17 cellular contexts compared by ENCODE assay signal in genomic region chr3:109608574-109608973, GRCh38.
A peak's percentile ranks its signal among the peaks of the same experiment; 100 is the strongest.
DNase-seq lines count a peak whose midpoint lies in the region; ATAC-seq and TF ChIP-seq lines count a peak whose summit lies in the region.
"Had no signal": no experiment of that assay in that cellular context is flagged by ENCODE, and none has a peak within 500 bp of the region (broad histone marks: within the 10 kb centered on the region; RNA-seq: fewer than 3 reads in every experiment).

No MANE protein-coding gene starts in this region.

- H3K4me1 Mint-ChIP-seq in endodermal cell, result no peaks in the 10 kb centered on the region

- H3K9me3 ChIP-seq in DND-41 (ENCODE audit: insufficient read depth, low read length, severe bottlenecking) (no peaks in the 10 kb centered on the region), OCI-LY3 (ENCODE audit: insufficient read depth, low read length) (no peaks in the 10 kb centered on the region), endodermal cell (ENCODE audit: control insufficient read depth, low read length) (no peaks in the 10 kb centered on the region), mucosa of descending colon (no peaks in the 10 kb centered on the region)
- H3K9me3 ChIP-seq: A549, Caco-2, HAP-1 had no signal

- TF ChIP-seq CTCF in DND-41 (IDR thresholded peaks at IDR 0.05; ENCODE audit: borderline replicate concordance, extremely low read depth, low read length, poor library complexity, severe bottlenecking) (no peak), OCI-LY3 (IDR thresholded peaks at IDR 0.05; ENCODE audit: low read depth, low read length) (no peak), endodermal cell (conservative IDR thresholded peaks at IDR 0.05) (no peak), mucosa of descending colon (IDR thresholded peaks at IDR 0.05) (no peak), foreskin keratinocyte (conservative IDR thresholded peaks at IDR 0.05) (no peak)

- H3K9me3 Mint-ChIP-seq in endodermal cell, result no peaks in the 10 kb centered on the region
- H3K9me3 Mint-ChIP-seq: CD4-positive, alpha-beta T cell had no signal

- H3K9ac ChIP-seq in DND-41 (ENCODE audit: low read depth, low read length) (0 out of 2 replicates have a peak overlapping the region, but pooled peaks have one; percentile 19), OCI-LY3 (ENCODE audit: low read length) (no peak overlapping the region), endodermal cell (ENCODE audit: extremely low read depth, low read length, poor library complexity, severe bottlenecking) (no peak overlapping the region)

- peak overlapping the region; percentile 29; the same call in 1 of the 2 replicates for H2AFZ ChIP-seq in DND-41 (ENCODE audit: low read depth, low read length)
- peak overlapping the region; percentile 46; the same call in 1 of the 2 replicates for H2AFZ ChIP-seq in OCI-LY3 (ENCODE audit: low read depth, low read length)

- intact Hi-C loops in mucosa of descending colon (cut with DNase I, micrococcal nuclease), result no loop called here

- H3K79me2 ChIP-seq in DND-41 (ENCODE audit: insufficient read depth, low read length) (no peaks in the 10 kb centered on the region), OCI-LY3 (ENCODE audit: low read length) (no peaks in the 10 kb centered on the region)

- DNase-seq in DND-41, result no peak
- no peak for DNase-seq in endodermal cell
- no peak for DNase-seq in mucosa of descending colon
- DNase-seq in foreskin keratinocyte, result no peak
- DNase-seq: AML-193; Caco-2; CD4-positive, alpha-beta T cell; GDM1; IMR-90 had no signal

- H3K4me1 ChIP-seq in DND-41 (ENCODE audit: insufficient read depth, low read length) (peaks cover 27% of the 10 kb centered on the region), OCI-LY3 (ENCODE audit: low read length) (peaks cover 12% of the 10 kb centered on the region), endodermal cell (ENCODE audit: control insufficient read depth, insufficient read depth, low read length) (no peaks in the 10 kb centered on the region), mucosa of descending colon (ENCODE audit: low read depth) (no peaks in the 10 kb centered on the region), foreskin keratinocyte (no peaks in the 10 kb centered on the region)
- H3K4me1 ChIP-seq: A549, Caco-2, HAP-1 had no signal

- H3K4me3 ChIP-seq in DND-41 (ENCODE audit: low read depth in 1 of 2, low read length in 2 of 2) (no peak overlapping the region), OCI-LY3 (ENCODE audit: low read length) (peak overlapping the region; percentile 51), endodermal cell (ENCODE audit: low read length) (no peak overlapping the region), mucosa of descending colon (no peak overlapping the region)
- H3K4me3 ChIP-seq: A549, HAP-1, K562 had no signal

- no peak overlapping the region for H3K4me3 Mint-ChIP-seq in endodermal cell
- H3K4me3 Mint-ChIP-seq: CD4-positive, alpha-beta T cell had no signal

- no peaks in the 10 kb centered on the region for H3K27me3 Mint-ChIP-seq in endodermal cell (ENCODE audit: insufficient read depth)

- WGBS in endodermal cell (ENCODE audit: insufficient coverage in 1 of 2, insufficient read length in 1 of 2), 2 experiments, result 90 to 91% methylated on average over 5 to 9 of the region's 9 CpGs

- H3K36me3 ChIP-seq in DND-41 (ENCODE audit: insufficient read depth, low read length) (no peaks in the 10 kb centered on the region), OCI-LY3 (replicated peaks; ENCODE audit: low read depth, low read length) (no peaks in the 10 kb centered on the region), endodermal cell (ENCODE audit: control insufficient read depth, insufficient read depth, low read length) (no peaks in the 10 kb centered on the region), mucosa of descending colon (ENCODE audit: low read depth) (no peaks in the 10 kb centered on the region)
- H3K36me3 ChIP-seq: HAP-1 had no signal

- no peak for ATAC-seq in DND-41 (ENCODE audit: insufficient read depth, low read depth)
- ATAC-seq in HG02610 (IDR thresholded peaks at IDR 0.05; ENCODE audit: unreplicated experiment), result peak; percentile 45
- ATAC-seq in activated CD4-positive, CD25-positive, alpha-beta regulatory T cell treated with anti-CD3 and anti-CD28 coated beads, Interleukin-2, amount 50 U/mL, for 24 hours, result no peak
- no peak for ATAC-seq in mucosa of descending colon
- ATAC-seq in foreskin keratinocyte, result no peak
- ATAC-seq: A549, K562 had no signal

- H4K20me1 ChIP-seq in DND-41 (ENCODE audit: insufficient read depth, low read length) (no peaks in the 10 kb centered on the region), OCI-LY3 (ENCODE audit: insufficient read depth, low read length) (no peaks in the 10 kb centered on the region)

- peak overlapping the region; percentile 20; the same call in 1 of the 2 replicates for H3K4me2 ChIP-seq in DND-41 (ENCODE audit: insufficient read depth, low read length)
- H3K4me2 ChIP-seq in OCI-LY3 (ENCODE audit: low read length), result peak overlapping the region; percentile 55
- H3K4me2 ChIP-seq: A549 had no signal

- no peaks in the 10 kb centered on the region for H3K36me3 Mint-ChIP-seq in endodermal cell (ENCODE audit: low read depth)

- peak overlapping the region; percentile 26 for H3K27ac Mint-ChIP-seq in endodermal cell
- H3K27ac Mint-ChIP-seq: CD4-positive, alpha-beta T cell had no signal

- H3K27me3 ChIP-seq in DND-41 (ENCODE audit: insufficient read depth, low read length, poor library complexity), result no peaks in the 10 kb centered on the region
- 0 out of 2 replicates have a peak, but pooled peaks cover 3% of the 10 kb centered on the region for H3K27me3 ChIP-seq in OCI-LY3 (ENCODE audit: low read depth, low read length)
- H3K27me3 ChIP-seq in endodermal cell (ENCODE audit: control insufficient read depth, insufficient read depth, low read length, poor library complexity, severe bottlenecking), result no peaks in the 10 kb centered on the region
- H3K27me3 ChIP-seq in foreskin keratinocyte, result no peaks in the 10 kb centered on the region

- H3K27ac ChIP-seq in DND-41 (ENCODE audit: low read length) (peak overlapping the region; percentile 65), OCI-LY3 (ENCODE audit: low read length) (no peak overlapping the region), endodermal cell (ENCODE audit: low read depth, low read length) (no peak overlapping the region), foreskin keratinocyte (no peak overlapping the region)
- H3K27ac ChIP-seq: 22Rv1, A549, C4-2B had no signal
